ENCODE assay signal across 16 cellular contexts in genomic region chr6:145656128-145656527, GRCh38.
"Had no signal": no experiment of that assay in that cellular context is flagged by ENCODE, and none has a peak within 500 bp of the region (broad histone marks: within the 10 kb centered on the region; RNA-seq: fewer than 3 reads in every experiment).

No MANE protein-coding gene starts in this region.

- H3K4me1 ChIP-seq: neural progenitor cell, thyroid gland had no signal

- H3K9me3 ChIP-seq: pancreas, thyroid gland had no signal

- DNase-seq: activated CD4-positive, alpha-beta T cell treated with anti-CD3 and anti-CD28 coated beads, Interleukin-2, amount 10 ng/mL, durations not matched to agents 7 days and 5 days; activated CD4-positive, CD25-positive, alpha-beta regulatory T cell; activated gamma-delta T cell treated with Interleukin-2 at 50 U/mL for 16 hours; activated naive CD8-positive, alpha-beta T cell treated with anti-CD3 and anti-CD28 coated beads for 36 hours; amygdala; islet precursor cell; mammary epithelial cell; naive B cell; pancreas; stimulated activated CD4-positive, alpha-beta T cell treated with anti-CD3 and anti-CD28 coated beads, Interleukin-12 subunit alpha, Interleukin-12 subunit beta, amount 100 ng/mL, for 4 hours; stimulated activated CD4-positive, alpha-beta T cell treated with anti-CD3 and anti-CD28 coated beads, Interleukin-2, amount 100 ng/mL, for 24 hours; thyroid gland had no signal

- ATAC-seq: left lobe of liver, pancreas had no signal

- H3K36me3 ChIP-seq: neural progenitor cell, pancreas, thyroid gland had no signal

- H3K9ac ChIP-seq: neural progenitor cell had no signal

- H2AFZ ChIP-seq: hepatocyte, neural progenitor cell had no signal

- H3K27me3 ChIP-seq: hepatocyte, neural progenitor cell, pancreas, thyroid gland had no signal

- H3K27ac ChIP-seq: hepatocyte, neural progenitor cell, pancreas, thyroid gland had no signal

- H3K4me3 ChIP-seq: hepatocyte, neural progenitor cell, pancreas, thyroid gland had no signal

- H3K79me2 ChIP-seq: hepatocyte had no signal

- H3K4me2 ChIP-seq: hepatocyte, neural progenitor cell had no signal

- FAIRE-seq: pancreas, urothelium cell line had no signal
